Comparison of ENCODE assay signal across 8 cellular contexts in the genomic region with DNA sequence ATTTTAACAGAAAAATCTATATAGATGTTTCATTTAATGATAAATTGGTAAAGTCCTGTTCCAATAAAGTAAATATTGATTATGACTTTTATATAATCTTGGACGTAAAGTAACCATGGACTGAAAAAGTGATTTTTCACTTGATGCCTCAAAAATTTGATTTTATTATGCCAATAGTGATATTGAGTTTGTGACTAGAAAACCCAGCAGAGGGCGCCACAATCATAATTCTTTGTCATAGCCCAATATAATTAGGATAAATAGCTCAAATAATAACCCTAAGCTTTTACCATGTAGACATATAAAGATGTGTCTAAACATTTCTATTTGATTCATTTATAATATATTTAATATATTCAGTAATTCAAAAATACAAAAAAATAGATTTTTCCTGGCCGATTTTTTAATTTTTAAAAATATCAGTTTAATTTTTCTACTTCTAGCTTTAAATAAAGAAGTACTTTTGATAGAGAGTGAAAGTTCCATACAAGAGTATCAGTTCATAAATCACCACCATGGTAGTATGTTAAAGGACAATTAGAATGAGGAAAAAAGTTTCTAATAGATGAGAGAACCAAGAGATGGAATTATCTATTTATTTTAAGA. TPM values are rescaled to one million over a fixed set of nuclear protein-coding genes. Genes with fewer than 3 reads are reported as not detected.
DNase-seq lines count a peak whose midpoint lies in the region; ATAC-seq, FAIRE-seq and TF ChIP-seq lines count a peak whose summit lies in the region.
"Had no signal": no experiment of that assay in that cellular context is flagged by ENCODE, and none has a peak within 500 bp of the region (broad histone marks: within the 10 kb centered on the region; RNA-seq: fewer than 3 reads in every experiment).

No MANE protein-coding gene starts in this region.

- H2BK120ac ChIP-seq in mesenchymal stem cell (ENCODE audit: low read depth, low read length): no peak overlapping the region

- no CpG with 5 or more reads among the region's 3 CpGs for WGBS in mesenchymal stem cell

- H2BK12ac ChIP-seq in mesenchymal stem cell (ENCODE audit: low read length in 2 of 2): no peak overlapping the region

- H3K4me3 Mint-ChIP-seq in chondrocyte (ENCODE audit: unreplicated experiment): no peak overlapping the region
- H3K4me3 Mint-ChIP-seq: activated naive CD8-positive, alpha-beta T cell had no signal

- H3K79me1 ChIP-seq in mesenchymal stem cell (replicated peaks; ENCODE audit: low read length, poor library complexity, severe bottlenecking): peaks cover 18% of the 10 kb centered on the region

- no peaks in the 10 kb centered on the region for H3K4me1 ChIP-seq in mesenchymal stem cell (ENCODE audit: control insufficient read depth, insufficient read depth, low read depth, low read length)
- H3K4me1 ChIP-seq in thoracic aorta (ENCODE audit: control insufficient read depth in 1 of 2, low read depth in 2 of 2): peaks cover 0 to 9% of the 10 kb centered on the region in 2 donors

- no peaks in the 10 kb centered on the region for H3K36me3 Mint-ChIP-seq in chondrocyte (ENCODE audit: low read depth)

- peak; percentile 73 for DNase-seq in NAMALWA (ENCODE audit: low spot score)
- DNase-seq in T1000 (lab: John Stamatoyannopoulos, UW): peak; percentile 4
- no peak for DNase-seq in chondrocyte (ENCODE audit: low spot score)
- peak; percentile 45 for DNase-seq in mesenchymal stem cell
- DNase-seq in thoracic aorta (ENCODE audit: low spot score): no peak

- no peaks in the 10 kb centered on the region for H3K4me1 Mint-ChIP-seq in chondrocyte (ENCODE audit: low read depth)

- peaks cover 4% of the 10 kb centered on the region for H3K9me3 Mint-ChIP-seq in chondrocyte (ENCODE audit: low read depth)

- H3K14ac ChIP-seq in mesenchymal stem cell (ENCODE audit: low read length in 2 of 2): no peak overlapping the region

- H3K27ac Mint-ChIP-seq in chondrocyte (ENCODE audit: unreplicated experiment): no peak overlapping the region
- H3K27ac Mint-ChIP-seq: activated naive CD8-positive, alpha-beta T cell had no signal

- H2AK5ac ChIP-seq in mesenchymal stem cell (ENCODE audit: low read length, severe bottlenecking): no peak overlapping the region

- H4K8ac ChIP-seq in mesenchymal stem cell (ENCODE audit: low read length): no peak overlapping the region

- H3K9ac ChIP-seq in mesenchymal stem cell (ENCODE audit: low read length): no peak overlapping the region

- H2AFZ ChIP-seq in mesenchymal stem cell (ENCODE audit: low read depth, low read length): no peak overlapping the region

- TF ChIP-seq CTCF in chondrocyte (IDR thresholded peaks at IDR 0.05) (peak; percentile 96), thoracic aorta (IDR thresholded peaks at IDR 0.05) (peak; percentile 45)

- peak; percentile 90 for FAIRE-seq in G401.6 (lab: Jason Lieb, UNC)

- H3K9me3 ChIP-seq in mesenchymal stem cell (ENCODE audit: control insufficient read depth, low read length) (no peaks in the 10 kb centered on the region), thoracic aorta (no peaks in the 10 kb centered on the region)

- no peak overlapping the region for H4K91ac ChIP-seq in mesenchymal stem cell (ENCODE audit: low read length)

- ATAC-seq in thoracic aorta (ENCODE audit: insufficient number of reproducible peaks, low FRiP score, low read depth) (no peak), HG02840 (IDR thresholded peaks at IDR 0.05; ENCODE audit: low FRiP score, unreplicated experiment) (no peak)

- no peak overlapping the region for H2BK5ac ChIP-seq in mesenchymal stem cell (ENCODE audit: low read depth, low read length, poor library complexity, severe bottlenecking)

- no peak overlapping the region for H3K18ac ChIP-seq in mesenchymal stem cell (ENCODE audit: low read depth in 1 of 2, low read length in 2 of 2)

- no peak overlapping the region for H3K23ac ChIP-seq in mesenchymal stem cell (ENCODE audit: low read length in 2 of 2)

- no peak overlapping the region for H3K4ac ChIP-seq in mesenchymal stem cell (ENCODE audit: low read depth in 1 of 2, low read length in 2 of 2)

- H3K36me3 ChIP-seq in mesenchymal stem cell (ENCODE audit: control insufficient read depth in 1 of 2, insufficient read depth in 2 of 2, low read depth in 1 of 2, low read length in 2 of 2) (no peaks in the 10 kb centered on the region), thoracic aorta (no peaks in the 10 kb centered on the region)

- H3K27me3 Mint-ChIP-seq in chondrocyte (ENCODE audit: low read depth): no peaks in the 10 kb centered on the region
- H3K27me3 Mint-ChIP-seq: activated naive CD8-positive, alpha-beta T cell had no signal

- no peak overlapping the region for H3K4me2 ChIP-seq in mesenchymal stem cell (ENCODE audit: low read length, poor library complexity, severe bottlenecking)

- H3K27me3 ChIP-seq in mesenchymal stem cell (ENCODE audit: control insufficient read depth in 1 of 2, insufficient read depth in 1 of 2, low read length in 2 of 2): no peaks in the 10 kb centered on the region
- H3K27me3 ChIP-seq in thoracic aorta (replicated peaks; ENCODE audit: insufficient read depth): no peaks in the 10 kb centered on the region

- H3K4me3 ChIP-seq in mesenchymal stem cell (ENCODE audit: insufficient read depth in 1 of 2, low read depth in 1 of 2, low read length in 2 of 2) (no peak overlapping the region), thoracic aorta (no peak overlapping the region)

- H2BK15ac ChIP-seq in mesenchymal stem cell (ENCODE audit: low read depth, poor library complexity, severe bottlenecking): no peak overlapping the region

- H3K27ac ChIP-seq in mesenchymal stem cell (ENCODE audit: low read length, poor library complexity, severe bottlenecking): no peak overlapping the region
- no peak overlapping the region for H3K27ac ChIP-seq in thoracic aorta

RNA-seq across cellular contexts. Expression of a gene that starts 30.7 kb away (rescaled TPM):
- 6.5 to 12.2 TPM (median 8.7 TPM) in 3 replicates for total RNA-seq in chondrocyte
- polyA plus RNA-seq in mesenchymal stem cell (2013, experiment 1 of 2): 6.0 TPM
- polyA plus RNA-seq in mesenchymal stem cell (2013, experiment 2 of 2): 5.7 TPM
- 10 to 100 TPM in 1 of 2 donors, 1 to 10 TPM in 1; 4.7 to 11.6 TPM for total RNA-seq in thoracic aorta

RNA-seq across cellular contexts. Expression of a gene that starts 31.1 kb away (rescaled TPM):
- total RNA-seq in chondrocyte (56.0 to 71.7 TPM (median 60.0 TPM) in 3 replicates), thoracic aorta (10 to 100 TPM; 56.0 to 65.2 TPM)
- 26.1 TPM for polyA plus RNA-seq in mesenchymal stem cell (2013, experiment 1 of 2)
- 26.0 TPM for polyA plus RNA-seq in mesenchymal stem cell (2013, experiment 2 of 2)

Comparison
In these comparisons a context has a peak if more than half of its experiments do, and no peak if none do; other contexts are left out.
1. DNase-seq: peak in NAMALWA (single experiment), T1000 (single experiment) and mesenchymal stem cell (single experiment); none in chondrocyte (single experiment) and thoracic aorta (single experiment).